Comparison of ENCODE assay signal across 25 cellular contexts in genomic region chr12:52455818-52456217, GRCh38. TPM values are rescaled to one million over a fixed set of nuclear protein-coding genes. Genes with fewer than 3 reads are reported as not detected.
"Had no signal": no experiment of that assay in that cellular context is flagged by ENCODE, and none has a peak within 500 bp of the region (broad histone marks: within the 10 kb centered on the region; RNA-seq: fewer than 3 reads in every experiment).

No MANE protein-coding gene starts in this region.

- H3K4me3 ChIP-seq: colonic mucosa, esophagus muscularis mucosa, lower lobe of right lung, right atrium auricular region, tibial artery, vagina had no signal

- DNase-seq: activated CD4-positive, alpha-beta memory T cell treated with anti-CD3 and anti-CD28 coated beads for 36 hours; activated CD8-positive, alpha-beta memory T cell treated with anti-CD3 and anti-CD28 coated beads, Interleukin-2, amount 10 ng/mL, durations not matched to agents 7 days and 5 days; activated effector memory CD4-positive, alpha-beta T cell treated with Interleukin-2 at 50 U/mL for 16 hours; activated naive CD4-positive, alpha-beta T cell treated with anti-CD3 and anti-CD28 coated beads, Interleukin-2, amount 50 U/mL, for 16 hours; activated T-cell treated with anti-CD3 and anti-CD28 coated beads, Interleukin-2, amount 50 U/mL, for 4 hours; caudate nucleus; colonic mucosa; foreskin melanocyte; head of caudate nucleus; left colon; lower lobe of right lung; nephron progenitor cell; occipital lobe; small intestine; stimulated activated CD4-positive, alpha-beta T cell treated with anti-CD3 and anti-CD28 coated beads, Interleukin-4, amount 100 ng/mL, for 24 hours; stimulated activated naive CD4-positive, alpha-beta T cell; T1000; tibial artery had no signal

RNA-seq across cellular contexts. Expression of gene KRT6B, which starts 3.9 kb away (rescaled TPM):
- total RNA-seq: activated CD4-positive, alpha-beta memory T cell treated with anti-CD3 and anti-CD28 coated beads for 36 hours; activated CD8-positive, alpha-beta memory T cell treated with anti-CD3 and anti-CD28 coated beads, Interleukin-2, amount 10 ng/mL, durations not matched to agents 7 days and 5 days; activated T-cell treated with anti-CD3 and anti-CD28 coated beads, Interleukin-2, amount 50 U/mL, for 4 hours; esophagus muscularis mucosa; left colon; lower lobe of right lung; mesothelial cell of epicardium; progenitor cell of endocrine pancreas; right atrium auricular region; subcutaneous adipose tissue had no signal

RNA-seq across cellular contexts. Expression of gene KRT6C, which starts 17.8 kb away (rescaled TPM):
- total RNA-seq: activated CD4-positive, alpha-beta memory T cell treated with anti-CD3 and anti-CD28 coated beads for 36 hours; activated CD8-positive, alpha-beta memory T cell treated with anti-CD3 and anti-CD28 coated beads, Interleukin-2, amount 10 ng/mL, durations not matched to agents 7 days and 5 days; activated T-cell treated with anti-CD3 and anti-CD28 coated beads, Interleukin-2, amount 50 U/mL, for 4 hours; colonic mucosa; esophagus muscularis mucosa; left colon; lower lobe of right lung; mesothelial cell of epicardium; occipital lobe; progenitor cell of endocrine pancreas; right atrium auricular region; subcutaneous adipose tissue had no signal

RNA-seq across cellular contexts. Expression of gene KRT75, which starts 21.6 kb away (rescaled TPM):
- total RNA-seq: activated CD4-positive, alpha-beta memory T cell treated with anti-CD3 and anti-CD28 coated beads for 36 hours; activated CD8-positive, alpha-beta memory T cell treated with anti-CD3 and anti-CD28 coated beads, Interleukin-2, amount 10 ng/mL, durations not matched to agents 7 days and 5 days; activated T-cell treated with anti-CD3 and anti-CD28 coated beads, Interleukin-2, amount 50 U/mL, for 4 hours; esophagus muscularis mucosa; left colon; lower lobe of right lung; mesothelial cell of epicardium; occipital lobe; progenitor cell of endocrine pancreas; right atrium auricular region; subcutaneous adipose tissue; vagina had no signal

RNA-seq across cellular contexts. Expression of gene KRT6A, which starts 37.2 kb away (rescaled TPM):
- total RNA-seq: activated CD4-positive, alpha-beta memory T cell treated with anti-CD3 and anti-CD28 coated beads for 36 hours; activated CD8-positive, alpha-beta memory T cell treated with anti-CD3 and anti-CD28 coated beads, Interleukin-2, amount 10 ng/mL, durations not matched to agents 7 days and 5 days; activated T-cell treated with anti-CD3 and anti-CD28 coated beads, Interleukin-2, amount 50 U/mL, for 4 hours; colonic mucosa; left colon; progenitor cell of endocrine pancreas had no signal

RNA-seq across cellular contexts. Expression of gene KRT82, which starts 49.7 kb away (rescaled TPM):
- total RNA-seq: activated CD4-positive, alpha-beta memory T cell treated with anti-CD3 and anti-CD28 coated beads for 36 hours; activated CD8-positive, alpha-beta memory T cell treated with anti-CD3 and anti-CD28 coated beads, Interleukin-2, amount 10 ng/mL, durations not matched to agents 7 days and 5 days; activated T-cell treated with anti-CD3 and anti-CD28 coated beads, Interleukin-2, amount 50 U/mL, for 4 hours; colonic mucosa; esophagus muscularis mucosa; left colon; lower lobe of right lung; mesothelial cell of epicardium; occipital lobe; progenitor cell of endocrine pancreas; right atrium auricular region; subcutaneous adipose tissue; vagina had no signal
- polyA plus RNA-seq: adipose tissue, small intestine had no signal
